ENCODE assay signal across 27 cellular contexts in genomic region chr16:86347916-86348555, GRCh38.
DNase-seq lines count a peak whose midpoint lies in the region; FAIRE-seq and TF ChIP-seq lines count a peak whose summit lies in the region.
"Had no signal": no experiment of that assay in that cellular context is flagged by ENCODE, and none has a peak within 500 bp of the region (broad histone marks: within the 10 kb centered on the region; RNA-seq: fewer than 3 reads in every experiment).

No MANE protein-coding gene starts in this region.

- peak overlapping the region; percentile 21 for H3K18ac ChIP-seq in H9 (ENCODE audit: insufficient read length, low read depth, low read length)

- intact Hi-C loops in Caco-2 (cut with micrococcal nuclease; ENCODE audit: unreplicated experiment): no loop called here

- H4K5ac ChIP-seq in H9 (ENCODE audit: insufficient read length, low read depth, low read length): no peak overlapping the region

- H2AFZ ChIP-seq in H9 (ENCODE audit: low read length): no peak overlapping the region
- no peak overlapping the region for H2AFZ ChIP-seq in astrocyte (ENCODE audit: low read depth, low read length)

- peaks cover 41 to 68% of the 10 kb centered on the region in 2 experiments for H3K4me1 Mint-ChIP-seq in H9
- peaks cover 4% of the 10 kb centered on the region for H3K4me1 Mint-ChIP-seq in astrocyte (ENCODE audit: low read depth, unreplicated experiment)
- H3K4me1 Mint-ChIP-seq in Caco-2 (ENCODE audit: low read depth, unreplicated experiment): no peaks in the 10 kb centered on the region
- H3K4me1 Mint-ChIP-seq: B cell had no signal

- H3K36me3 Mint-ChIP-seq in H9 (ENCODE audit: insufficient read depth in 1 of 3, low read depth in 3 of 3) (no peaks in the 10 kb centered on the region), astrocyte (ENCODE audit: low read depth, unreplicated experiment) (no peaks in the 10 kb centered on the region), Caco-2 (ENCODE audit: insufficient read depth, unreplicated experiment) (no peaks in the 10 kb centered on the region)
- H3K36me3 Mint-ChIP-seq: CD8-positive, alpha-beta T cell had no signal

- no peaks in the 10 kb centered on the region; the same call in 1 of the 2 replicates for H3K27me3 ChIP-seq in H9 (ENCODE audit: insufficient read depth, low read length)
- peaks cover 14% of the 10 kb centered on the region for H3K27me3 ChIP-seq in astrocyte (ENCODE audit: insufficient read depth, low read length)
- no peaks in the 10 kb centered on the region; the same call in 1 of the 2 replicates for H3K27me3 ChIP-seq in Caco-2 (replicated peaks; ENCODE audit: control insufficient read depth, insufficient read depth, low read length)

- peaks cover 0 to 3% of the 10 kb centered on the region in 2 experiments; a peak in 2 of 5 replicates for H3K9me3 Mint-ChIP-seq in H9
- H3K9me3 Mint-ChIP-seq in astrocyte (ENCODE audit: unreplicated experiment): peaks cover 7% of the 10 kb centered on the region
- no peaks in the 10 kb centered on the region for H3K9me3 Mint-ChIP-seq in Caco-2 (ENCODE audit: unreplicated experiment)
- H3K9me3 Mint-ChIP-seq: CD4-positive, alpha-beta T cell; CD8-positive, alpha-beta T cell had no signal

- CTCF ChIA-PET in HEK293 (lab: Yijun Ruan, JAX) (interaction anchor here (0.6 to 0.7 kb wide), 2 partner anchors 11 to 30 kb away, joined by 3 read pairs; no protein-coding TSS in a partner anchor), Caco-2 (lab: Charles Lee) (no interaction called here)

- H3K4me3 Mint-ChIP-seq in H9: no peak overlapping the region
- H3K4me3 Mint-ChIP-seq in astrocyte (ENCODE audit: unreplicated experiment): no peak overlapping the region
- no peak overlapping the region for H3K4me3 Mint-ChIP-seq in Caco-2 (ENCODE audit: unreplicated experiment)
- H3K4me3 Mint-ChIP-seq: B cell; CD4-positive, alpha-beta T cell; CD8-positive, alpha-beta T cell had no signal

- H3K4ac ChIP-seq in H9 (ENCODE audit: low read depth, low read length): no peak overlapping the region

- no peaks in the 10 kb centered on the region for H3K36me3 ChIP-seq in HEK293 (ENCODE audit: control insufficient read depth in 2 of 2, insufficient read depth in 1 of 2, low read length in 2 of 2)
- H3K36me3 ChIP-seq in astrocyte (ENCODE audit: insufficient read depth, low read length): no peaks in the 10 kb centered on the region
- H3K36me3 ChIP-seq in Caco-2 (ENCODE audit: control insufficient read depth, insufficient read depth, low read length): no peaks in the 10 kb centered on the region
- H3K36me3 ChIP-seq: BLaER1 treated with 17β-estradiol and CSF1 and Interleukin-3, amounts not matched to agents 10 nM and 100 nM had no signal

- no peak overlapping the region for H2BK20ac ChIP-seq in H9 (ENCODE audit: low read depth, low read length, poor library complexity, severe bottlenecking)

- H3K27ac Mint-ChIP-seq in H9 (no peak overlapping the region), astrocyte (ENCODE audit: unreplicated experiment) (no peak overlapping the region), Caco-2 (ENCODE audit: unreplicated experiment) (no peak overlapping the region)
- H3K27ac Mint-ChIP-seq: B cell; CD4-positive, alpha-beta T cell; CD8-positive, alpha-beta T cell had no signal

- no peak overlapping the region for H3T11ph ChIP-seq in H9 (ENCODE audit: low read length)

- no peak overlapping the region for H4K8ac ChIP-seq in H9 (replicated peaks; ENCODE audit: insufficient read length, low read depth, low read length)

- H2BK12ac ChIP-seq in H9 (ENCODE audit: insufficient read length, low read depth, low read length): no peak overlapping the region

- H3K27ac ChIP-seq in H9 (ENCODE audit: insufficient read length, low read depth, low read length) (no peak overlapping the region), HEK293 (ENCODE audit: extremely low read depth, low read depth, low read length) (no peak overlapping the region), astrocyte (ENCODE audit: low read depth, low read length) (no peak overlapping the region)
- H3K27ac ChIP-seq: BLaER1 treated with 17β-estradiol and CSF1 and Interleukin-3, amounts not matched to agents 10 nM and 100 nM; C4-2B had no signal

- H3K4me2 ChIP-seq in H9 (ENCODE audit: insufficient read depth, insufficient read length, low read length): no peak overlapping the region
- H3K4me2 ChIP-seq in astrocyte (ENCODE audit: low read length): no peak overlapping the region
- H3K4me2 ChIP-seq: BLaER1 treated with 17β-estradiol and CSF1 and Interleukin-3, amounts not matched to agents 10 nM and 100 nM had no signal

- H3K4me1 ChIP-seq in H9 (ENCODE audit: insufficient read depth, low read length) (peaks cover 9% of the 10 kb centered on the region; the same call in 1 of the 2 replicates), HEK293 (ENCODE audit: control insufficient read depth, insufficient read depth, low read length) (peaks cover 6% of the 10 kb centered on the region), astrocyte (ENCODE audit: insufficient read depth, low read length) (peaks cover 15% of the 10 kb centered on the region), Caco-2 (no peaks in the 10 kb centered on the region)
- H3K4me1 ChIP-seq: BLaER1 treated with 17β-estradiol and CSF1 and Interleukin-3, amounts not matched to agents 10 nM and 100 nM had no signal

- H3K9me3 ChIP-seq in H9 (ENCODE audit: control insufficient read depth, low read depth, low read length): no peaks in the 10 kb centered on the region
- no peaks in the 10 kb centered on the region for H3K9me3 ChIP-seq in HEK293 (ENCODE audit: control insufficient read depth, insufficient read depth, low read depth, low read length)
- peaks cover 3% of the 10 kb centered on the region for H3K9me3 ChIP-seq in astrocyte (ENCODE audit: insufficient read depth, low read depth, low read length)
- H3K9me3 ChIP-seq in Caco-2: no peaks in the 10 kb centered on the region
- H3K9me3 ChIP-seq: BLaER1 treated with 17β-estradiol and CSF1 and Interleukin-3, amounts not matched to agents 10 nM and 100 nM had no signal

- TF ChIP-seq CTCF in H9 (conservative IDR thresholded peaks at IDR 0.05) (no peak), HEK293 (tag by site-specific recombination; IDR thresholded peaks at IDR 0.05) (no peak), astrocyte (IDR thresholded peaks at IDR 0.05; ENCODE audit: insufficient read depth, low read depth, low read length) (no peak), Caco-2 (IDR thresholded peaks at IDR 0.05; ENCODE audit: insufficient read depth in 1 of 2, low read depth in 1 of 2, low read length in 1 of 2, severe bottlenecking in 1 of 2, unreplicated experiment in 1 of 2) (no peak)

- H3K27me3 Mint-ChIP-seq in H9 (ENCODE audit: low read depth) (peaks cover 69% of the 10 kb centered on the region), astrocyte (ENCODE audit: low read depth, unreplicated experiment) (peaks cover 66% of the 10 kb centered on the region), Caco-2 (ENCODE audit: insufficient read depth, unreplicated experiment) (peaks cover 39% of the 10 kb centered on the region)

- no peak overlapping the region for H3K23ac ChIP-seq in H9 (ENCODE audit: insufficient read length, low read depth, low read length)

- no peak overlapping the region for H3K14ac ChIP-seq in H9 (ENCODE audit: insufficient read depth, low read length)

- H4K91ac ChIP-seq in H9 (ENCODE audit: insufficient read length, low read depth, low read length): peak overlapping the region; percentile 69

- H2AK5ac ChIP-seq in H9 (ENCODE audit: insufficient read length, low read length): no peak overlapping the region

- no peak overlapping the region for H2BK120ac ChIP-seq in H9 (ENCODE audit: low read depth, low read length, poor library complexity, severe bottlenecking)

- H3K56ac ChIP-seq in H9 (ENCODE audit: insufficient read length, low read depth, low read length): no peak overlapping the region

- no TSS peak for BruUV-seq in Caco-2 (replicated peaks; lab: Mats Ljungman, UMichigan)

- DNase-seq in H9: no peak
- peak; percentile 66 for DNase-seq in M059J (ENCODE audit: low read depth)
- peak; percentile 2 for DNase-seq in astrocyte (ENCODE audit: low read depth)
- DNase-seq in erythroblast (lab: John Stamatoyannopoulos, UW): no peak
- DNase-seq in NCI-H2227 (lab: John Stamatoyannopoulos, UW; ENCODE audit: unreplicated experiment): no peak
- DNase-seq in iPS-NIHi11 (ENCODE audit: low spot score): no peak
- no peak for DNase-seq in Caco-2
- DNase-seq: 8988T; ACHN; AML-193; CD4-positive, alpha-beta T cell; CD8-positive, alpha-beta T cell; DMS 273 treated with DMSO at 0.1 percent for 48 hours; DMS153; DMS53; DMS79; DND-41; EL; GDM1 had no signal

- no peaks in the 10 kb centered on the region for H3K79me1 ChIP-seq in H9 (ENCODE audit: insufficient read depth, low read depth, low read length, poor library complexity, severe bottlenecking)

- POLR2A ChIA-PET in HEK293 (lab: Yijun Ruan, JAX): interaction anchor here (0.7 kb wide), 1 partner anchor 582 kb away, joined by 11 read pairs; no protein-coding TSS in a partner anchor
- POLR2A ChIA-PET in Caco-2 (lab: Charles Lee): no interaction called here

- no CpG with 5 or more reads among the region's 11 CpGs for WGBS in H9 (ENCODE audit: extremely low coverage, insufficient read length, low lambda C conversion rate)

- H2BK5ac ChIP-seq in H9 (ENCODE audit: insufficient read length, low read length): no peak overlapping the region

- no peak overlapping the region for H3K9ac ChIP-seq in H9 (ENCODE audit: extremely low read depth, insufficient read length, low read length)
- no peak overlapping the region for H3K9ac ChIP-seq in astrocyte (ENCODE audit: low read length)
- H3K9ac ChIP-seq: BLaER1 treated with 17β-estradiol and CSF1 and Interleukin-3, amounts not matched to agents 10 nM and 100 nM had no signal

- TF ChIP-seq POLR2A in erythroblast (IDR thresholded peaks at IDR 0.05; ENCODE audit: low read length): no peak

- FAIRE-seq in astrocyte (lab: Jason Lieb, UNC): no peak
- FAIRE-seq: A204.1, GM12878, GM12892, GM18507 had no signal

- H3K4me3 ChIP-seq in HEK293 (ENCODE audit: low read depth, low read length) (no peak overlapping the region), astrocyte (ENCODE audit: insufficient read depth, low read depth, low read length) (no peak overlapping the region), Caco-2 (ENCODE audit: low read depth, low read length) (no peak overlapping the region)
- H3K4me3 ChIP-seq: BLaER1 treated with 17β-estradiol and CSF1 and Interleukin-3, amounts not matched to agents 10 nM and 100 nM; GM12878 had no signal

- H2BK15ac ChIP-seq in H9 (ENCODE audit: low read depth, low read length): no peak overlapping the region

- H3K79me2 ChIP-seq in H9 (ENCODE audit: insufficient read depth, low read length) (no peaks in the 10 kb centered on the region), astrocyte (ENCODE audit: insufficient read depth, low read length) (no peaks in the 10 kb centered on the region)

- H4K20me1 ChIP-seq in H9 (ENCODE audit: control insufficient read depth, insufficient read depth, insufficient read length) (no peaks in the 10 kb centered on the region), astrocyte (ENCODE audit: insufficient read depth, low read length) (no peaks in the 10 kb centered on the region)
- H4K20me1 ChIP-seq: BLaER1 treated with 17β-estradiol and CSF1 and Interleukin-3, amounts not matched to agents 10 nM and 100 nM had no signal

- no peaks in the 10 kb centered on the region for H3K23me2 ChIP-seq in H9 (ENCODE audit: insufficient read length, low read depth, low read length, poor library complexity, severe bottlenecking)

TF ChIP-seq in HEK293, 187 proteins besides CTCF, POLR2A, EP300 and RAD21 (continues in another document):
- peak; percentile 20; the same call in 1 of the 2 replicates for TF ChIP-seq ZIC2 (tag by site-specific recombination; IDR thresholded peaks at IDR 0.05)

Comparison
In these comparisons a context has a peak if more than half of its experiments do, and no peak if none do; other contexts are left out.
1. DNase-seq: peak in M059J (single experiment) and astrocyte (single experiment); none in H9 (single experiment), erythroblast (0 of 2), NCI-H2227 (single experiment), iPS-NIHi11 (single experiment) and Caco-2 (0 of 2).